ENCODE assay signal across 13 cellular contexts in genomic region chr10:5887641-5888040, GRCh38. TPM values are rescaled to one million over a fixed set of nuclear protein-coding genes. Genes with fewer than 3 reads are reported as not detected.
DNase-seq lines count a peak whose midpoint lies in the region; ATAC-seq, FAIRE-seq and TF ChIP-seq lines count a peak whose summit lies in the region.
"Had no signal": no experiment of that assay in that cellular context is flagged by ENCODE, and none has a peak within 500 bp of the region (broad histone marks: within the 10 kb centered on the region; RNA-seq: fewer than 3 reads in every experiment).

No MANE protein-coding gene starts in this region.

- intact Hi-C loops in activated T-helper 2 cell treated with anti-CD3 and anti-CD28 coated beads, Interferon-gamma antibody, Interleukin-2, Interleukin-4, amounts not matched to agents 10 μg/mL and 5 μg/mL and 100 μg/mL, durations not matched to agents 14 hours and 24 hours and 36 hours (cut with micrococcal nuclease), result loop anchor here (5.0 kb wide), 1 partner anchor 75 kb away; the partner anchor contains the start of gene GDI2

- H3K27me3 ChIP-seq in BLaER1 (no peaks in the 10 kb centered on the region), DND-41 (ENCODE audit: insufficient read depth, low read length, poor library complexity) (no peaks in the 10 kb centered on the region), small intestine (ENCODE audit: control insufficient read depth in 2 of 2, insufficient read depth in 2 of 2, low read length in 2 of 2) (no peaks in the 10 kb centered on the region)
- H3K27me3 ChIP-seq: adrenal gland, tibial artery had no signal

- H3K4me3 ChIP-seq in BLaER1 (peak overlapping the region; percentile 97), DND-41 (ENCODE audit: low read depth in 1 of 2, low read length in 2 of 2) (peak overlapping the region in 1 of 2 experiments; percentile 96; a peak in 1 of 4 replicates), small intestine (ENCODE audit: low read depth in 1 of 2, low read length in 2 of 2) (no peak overlapping the region)

- 92 to 96% (median 94%) methylated on average over 8 of the region's 8 CpGs for WGBS in small intestine, 3 donors

- peak overlapping the region; percentile 93; the same call in 1 of the 2 replicates for H3K27ac ChIP-seq in BLaER1
- no peak overlapping the region for H3K27ac ChIP-seq in DND-41 (ENCODE audit: low read length)
- H3K27ac ChIP-seq in small intestine (ENCODE audit: low read depth in 1 of 2, low read length in 1 of 2), result no peak overlapping the region

- H3K79me2 ChIP-seq in DND-41 (ENCODE audit: insufficient read depth, low read length), result peaks cover 43% of the 10 kb centered on the region

- no peaks in the 10 kb centered on the region for H3K9me3 ChIP-seq in BLaER1
- no peaks in the 10 kb centered on the region for H3K9me3 ChIP-seq in DND-41 (ENCODE audit: insufficient read depth, low read length, severe bottlenecking)
- no peaks in the 10 kb centered on the region for H3K9me3 ChIP-seq in small intestine (ENCODE audit: control insufficient read depth, low read depth)
- H3K9me3 ChIP-seq: adrenal gland, tibial artery had no signal

- DNase-seq in DND-41, result no peak
- DNase-seq in activated T-helper 2 cell treated with anti-CD3 and anti-CD28 coated beads, Interferon-gamma antibody, Interleukin-2, Interleukin-4, amounts not matched to agents 10 μg/mL and 5 μg/mL and 100 μg/mL, durations not matched to agents 14 hours and 24 hours and 36 hours (ENCODE audit: low spot score), result no peak
- no peak for DNase-seq in nephron progenitor cell
- no peak for DNase-seq in activated gamma-delta T cell treated with Interleukin-2 at 50 U/mL for 16 hours
- no peak for DNase-seq in small intestine
- no peak for DNase-seq in GM13977 (ENCODE audit: low spot score)
- DNase-seq: activated CD4-positive, alpha-beta T cell treated with anti-CD3 and anti-CD28 coated beads, Interleukin-2, amount 50 U/mL, for 48 hours; right cardiac atrium had no signal

- peaks cover 32% of the 10 kb centered on the region for H3K4me1 Mint-ChIP-seq in activated T-helper 2 cell treated with anti-CD3 and anti-CD28 coated beads, Interferon-gamma antibody, Interleukin-2, Interleukin-4, amounts not matched to agents 10 μg/mL and 5 μg/mL and 100 μg/mL, durations not matched to agents 14 hours and 24 hours and 36 hours (ENCODE audit: low read depth)
- peaks cover 41% of the 10 kb centered on the region for H3K4me1 Mint-ChIP-seq in nephron progenitor cell

- no peak overlapping the region for H2AFZ ChIP-seq in DND-41 (ENCODE audit: low read depth, low read length)

- no peak overlapping the region for H3K27ac Mint-ChIP-seq in activated T-helper 2 cell treated with anti-CD3 and anti-CD28 coated beads, Interferon-gamma antibody, Interleukin-2, Interleukin-4, amounts not matched to agents 10 μg/mL and 5 μg/mL and 100 μg/mL, durations not matched to agents 14 hours and 24 hours and 36 hours
- H3K27ac Mint-ChIP-seq in nephron progenitor cell, result no peak overlapping the region

- H3K4me3 Mint-ChIP-seq in activated T-helper 2 cell treated with anti-CD3 and anti-CD28 coated beads, Interferon-gamma antibody, Interleukin-2, Interleukin-4, amounts not matched to agents 10 μg/mL and 5 μg/mL and 100 μg/mL, durations not matched to agents 14 hours and 24 hours and 36 hours (ENCODE audit: low read depth), result peak overlapping the region; percentile 51
- peak overlapping the region; percentile 98 for H3K4me3 Mint-ChIP-seq in nephron progenitor cell

- FAIRE-seq in small intestine (lab: Jason Lieb, UNC), result no peak
- FAIRE-seq: D721Med had no signal

- H3K4me1 ChIP-seq in BLaER1, result peaks cover 37% of the 10 kb centered on the region
- peaks cover 37% of the 10 kb centered on the region for H3K4me1 ChIP-seq in DND-41 (ENCODE audit: insufficient read depth, low read length)
- H3K4me1 ChIP-seq in small intestine (ENCODE audit: control insufficient read depth in 2 of 2, insufficient read depth in 1 of 2, low read depth in 1 of 2, low read length in 1 of 2), result peaks cover 4 to 10% of the 10 kb centered on the region in 2 donors

- TF ChIP-seq CTCF in DND-41 (IDR thresholded peaks at IDR 0.05; ENCODE audit: borderline replicate concordance, extremely low read depth, low read length, poor library complexity, severe bottlenecking) (no peak), nephron progenitor cell (IDR thresholded peaks at IDR 0.05) (no peak), GM13977 (IDR thresholded peaks at IDR 0.05; ENCODE audit: extremely low read depth, insufficient read depth, missing control alignments) (no peak)

- in situ Hi-C loops in GM13977 (cut with MboI; ENCODE audit: low pct_unique_long_range_greater_than_20kb, low sequenced_read_pairs, unreplicated experiment), result no loop called here

- peaks cover 63% of the 10 kb centered on the region for H3K36me3 Mint-ChIP-seq in activated T-helper 2 cell treated with anti-CD3 and anti-CD28 coated beads, Interferon-gamma antibody, Interleukin-2, Interleukin-4, amounts not matched to agents 10 μg/mL and 5 μg/mL and 100 μg/mL, durations not matched to agents 14 hours and 24 hours and 36 hours (ENCODE audit: low read depth)
- H3K36me3 Mint-ChIP-seq in nephron progenitor cell (ENCODE audit: low read depth), result peaks cover 40% of the 10 kb centered on the region

- H4K20me1 ChIP-seq in BLaER1 (peaks cover 37% of the 10 kb centered on the region), DND-41 (ENCODE audit: insufficient read depth, low read length) (peaks cover 34% of the 10 kb centered on the region)

- H3K36me3 ChIP-seq in BLaER1, result peaks cover 44% of the 10 kb centered on the region
- H3K36me3 ChIP-seq in DND-41 (ENCODE audit: insufficient read depth, low read length), result peaks cover 49% of the 10 kb centered on the region
- peaks cover 0 to 2% of the 10 kb centered on the region in 2 donors for H3K36me3 ChIP-seq in small intestine (ENCODE audit: control insufficient read depth in 2 of 2, insufficient read depth in 2 of 2, low read length in 2 of 2)

- peak overlapping the region; percentile 93 for H3K9ac ChIP-seq in BLaER1
- peak overlapping the region; percentile 87; the same call in 1 of the 2 replicates for H3K9ac ChIP-seq in DND-41 (ENCODE audit: low read depth, low read length)

- ATAC-seq in DND-41 (ENCODE audit: insufficient read depth, low read depth) (no peak), HG02970 (IDR thresholded peaks at IDR 0.05; ENCODE audit: low FRiP score, unreplicated experiment) (no peak)
- ATAC-seq: right cardiac atrium had no signal

- H3K4me2 ChIP-seq in BLaER1 (peak overlapping the region; percentile 93), DND-41 (ENCODE audit: insufficient read depth, low read length) (peak overlapping the region; percentile 95)

- no peaks in the 10 kb centered on the region for H3K9me3 Mint-ChIP-seq in activated T-helper 2 cell treated with anti-CD3 and anti-CD28 coated beads, Interferon-gamma antibody, Interleukin-2, Interleukin-4, amounts not matched to agents 10 μg/mL and 5 μg/mL and 100 μg/mL, durations not matched to agents 14 hours and 24 hours and 36 hours
- no peaks in the 10 kb centered on the region for H3K9me3 Mint-ChIP-seq in nephron progenitor cell

- no peaks in the 10 kb centered on the region for H3K27me3 Mint-ChIP-seq in activated T-helper 2 cell treated with anti-CD3 and anti-CD28 coated beads, Interferon-gamma antibody, Interleukin-2, Interleukin-4, amounts not matched to agents 10 μg/mL and 5 μg/mL and 100 μg/mL, durations not matched to agents 14 hours and 24 hours and 36 hours (ENCODE audit: low read depth)
- H3K27me3 Mint-ChIP-seq in nephron progenitor cell (ENCODE audit: low read depth, poor library complexity), result peaks cover 3% of the 10 kb centered on the region

RNA-seq across cellular contexts. Expression of gene ANKRD16, which starts 2.1 kb away (rescaled TPM):
- total RNA-seq in activated T-helper 2 cell treated with anti-CD3 and anti-CD28 coated beads, Interferon-gamma antibody, Interleukin-2, Interleukin-4, amounts not matched to agents 10 μg/mL and 5 μg/mL and 100 μg/mL, durations not matched to agents 14 hours and 24 hours and 36 hours, result 10.4 and 11.6 TPM in 2 replicates
- polyA plus RNA-seq in small intestine, result 1 to 10 TPM; 3.2 to 7.4 (median 3.4) TPM

RNA-seq across cellular contexts. Expression of gene FBH1, which starts 2.4 kb away (rescaled TPM):
- 57.2 and 58.0 TPM in 2 replicates for total RNA-seq in activated T-helper 2 cell treated with anti-CD3 and anti-CD28 coated beads, Interferon-gamma antibody, Interleukin-2, Interleukin-4, amounts not matched to agents 10 μg/mL and 5 μg/mL and 100 μg/mL, durations not matched to agents 14 hours and 24 hours and 36 hours
- 10 to 100 TPM; 38.8 to 89.9 (median 76.7) TPM for polyA plus RNA-seq in small intestine
